ENCODE assay signal across 16 cellular contexts in genomic region chr14:59657769-59658168, GRCh38.
DNase-seq lines count a peak whose midpoint lies in the region; ATAC-seq, FAIRE-seq and TF ChIP-seq lines count a peak whose summit lies in the region.
"Had no signal": no experiment of that assay in that cellular context is flagged by ENCODE, and none has a peak within 500 bp of the region (broad histone marks: within the 10 kb centered on the region; RNA-seq: fewer than 3 reads in every experiment).

No MANE protein-coding gene starts in this region.

- BruUV-seq in HepG2 (replicated peaks; lab: Mats Ljungman, UMichigan) (no TSS peak), PC-3 (replicated peaks; lab: Mats Ljungman, UMichigan) (no TSS peak)

- H3K4me3 ChIP-seq in HepG2 (replicated peaks in 1 of 3; ENCODE audit: insufficient read depth in 1 of 3, low read depth in 2 of 3, low read length in 3 of 3) = peak overlapping the region in 1 of 3 experiments; percentile 10; a peak in 1 of 6 replicates
- H3K4me3 ChIP-seq in right lobe of liver = no peak overlapping the region
- no peak overlapping the region for H3K4me3 ChIP-seq in PC-3 (ENCODE audit: low read length)
- no peak overlapping the region for H3K4me3 ChIP-seq in endodermal cell (ENCODE audit: low read length)
- no peak overlapping the region for H3K4me3 ChIP-seq in thyroid gland (replicated peaks in 1 of 3)
- H3K4me3 ChIP-seq: A549, HAP-1 had no signal

- H2AFZ ChIP-seq in HepG2 (ENCODE audit: low read length) (no peak overlapping the region), PC-3 (ENCODE audit: low read length) (0 out of 2 replicates have a peak overlapping the region, but pooled peaks have one; percentile 14)

- WGBS in HepG2 (ENCODE audit: low lambda C conversion rate) = 0% methylated on average over 1 of the region's 7 CpGs
- no CpG with 5 or more reads among the region's 7 CpGs for WGBS in right lobe of liver (ENCODE audit: insufficient coverage, low coverage, low lambda C conversion rate, missing lambda C conversion rate)
- 83 to 92% methylated on average over 3 to 7 of the region's 7 CpGs for WGBS in endodermal cell (ENCODE audit: insufficient coverage in 1 of 2, insufficient read length in 1 of 2), 2 experiments
- whole genome bisulfite sequencing in thyroid gland, 2 donors = 76 to 80% methylated on average over 1 to 7 of the region's 7 CpGs

- no peaks in the 10 kb centered on the region for H3K4me1 Mint-ChIP-seq in endodermal cell
- H3K4me1 Mint-ChIP-seq in stimulated activated memory B cell treated with anti-CD40 and anti-IgM and Interleukin-4, amounts not matched to agents 10 μg/mL and 1 μg/mL and 100 μg/mL, for 72 hours = no peaks in the 10 kb centered on the region

- TF ChIP-seq CTCF in HepG2 (CRISPR knock-in tag; IDR thresholded peaks at IDR 0.05) = no peak
- TF ChIP-seq CTCF in right lobe of liver (IDR thresholded peaks at IDR 0.05) = no peak
- TF ChIP-seq CTCF in PC-3 (conservative IDR thresholded peaks at IDR 0.05; ENCODE audit: low read depth, low read length) = no peak
- TF ChIP-seq CTCF in endodermal cell (conservative IDR thresholded peaks at IDR 0.05) = no peak
- no peak for TF ChIP-seq CTCF in thyroid gland (IDR thresholded peaks at IDR 0.05)

- no peaks in the 10 kb centered on the region for H3F3A ChIP-seq in PC-3 (ENCODE audit: low read length, unreplicated experiment)

- H3K9ac ChIP-seq in HepG2 (ENCODE audit: insufficient read depth, low read depth, low read length) = no peak overlapping the region
- H3K9ac ChIP-seq in PC-3 (ENCODE audit: low read length) = no peak overlapping the region
- H3K9ac ChIP-seq in endodermal cell (ENCODE audit: extremely low read depth, low read length, poor library complexity, severe bottlenecking) = no peak overlapping the region

- FAIRE-seq in HepG2 (lab: Jason Lieb, UNC) = no peak
- FAIRE-seq: A549, D721Med had no signal

- H3K36me3 Mint-ChIP-seq in endodermal cell (ENCODE audit: low read depth) = no peaks in the 10 kb centered on the region
- H3K36me3 Mint-ChIP-seq in stimulated activated memory B cell treated with anti-CD40 and anti-IgM and Interleukin-4, amounts not matched to agents 10 μg/mL and 1 μg/mL and 100 μg/mL, for 72 hours = no peaks in the 10 kb centered on the region

- H3K27me3 Mint-ChIP-seq in endodermal cell (ENCODE audit: insufficient read depth) = peaks cover under 1% of the 10 kb centered on the region
- H3K27me3 Mint-ChIP-seq in stimulated activated memory B cell treated with anti-CD40 and anti-IgM and Interleukin-4, amounts not matched to agents 10 μg/mL and 1 μg/mL and 100 μg/mL, for 72 hours = no peaks in the 10 kb centered on the region
- H3K27me3 Mint-ChIP-seq: CD4-positive, alpha-beta T cell had no signal

- CTCF ChIA-PET in HepG2 (lab: Yijun Ruan, JAX; ENCODE audit: low intra/inter-chr PET ratio, low total read pairs) = no interaction called here
- CTCF ChIA-PET in PC-3 (lab: Charles Lee) = no interaction called here

- H3K9me3 Mint-ChIP-seq in endodermal cell = peaks cover 24% of the 10 kb centered on the region
- H3K9me3 Mint-ChIP-seq in stimulated activated memory B cell treated with anti-CD40 and anti-IgM and Interleukin-4, amounts not matched to agents 10 μg/mL and 1 μg/mL and 100 μg/mL, for 72 hours = peaks cover 9% of the 10 kb centered on the region

- ATAC-seq in HepG2 (no peak), right lobe of liver (no peak), PC-3 (no peak)
- no peak for ATAC-seq in stimulated activated memory B cell treated with anti-CD40 and anti-IgM and Interleukin-4, amounts not matched to agents 10 μg/mL and 1 μg/mL and 100 μg/mL, for 72 hours
- ATAC-seq: A549 had no signal

- no peak overlapping the region for H3K27ac Mint-ChIP-seq in endodermal cell
- no peak overlapping the region for H3K27ac Mint-ChIP-seq in stimulated activated memory B cell treated with anti-CD40 and anti-IgM and Interleukin-4, amounts not matched to agents 10 μg/mL and 1 μg/mL and 100 μg/mL, for 72 hours
- H3K27ac Mint-ChIP-seq: CD4-positive, alpha-beta T cell had no signal

- TF ChIP-seq POLR2A in HepG2 (IDR thresholded peaks at IDR 0.05; ENCODE audit: insufficient read depth in 1 of 2, low read depth in 2 of 2, low read length in 2 of 2) (no peak), right lobe of liver (IDR thresholded peaks at IDR 0.05) (no peak), thyroid gland (IDR thresholded peaks at IDR 0.05) (no peak)

- H3K27ac ChIP-seq in HepG2 (ENCODE audit: extremely low read length, insufficient read depth, low read length) = no peak overlapping the region
- H3K27ac ChIP-seq in right lobe of liver = no peak overlapping the region
- H3K27ac ChIP-seq in PC-3 (ENCODE audit: low read length) = no peak overlapping the region
- no peak overlapping the region for H3K27ac ChIP-seq in endodermal cell (ENCODE audit: low read depth, low read length)
- no peak overlapping the region for H3K27ac ChIP-seq in thyroid gland
- H3K27ac ChIP-seq: 22Rv1, A549, C4-2B had no signal

- peak overlapping the region; percentile 49; the same call in 1 of the 2 replicates for H3K4me2 ChIP-seq in HepG2 (ENCODE audit: low read depth, low read length)
- H3K4me2 ChIP-seq in PC-3 (ENCODE audit: low read length) = no peak overlapping the region
- H3K4me2 ChIP-seq: A549 had no signal

- TF ChIP-seq RAD21 in HepG2 (CRISPR knock-in tag; IDR thresholded peaks at IDR 0.05) = no peak

- H4K20me1 ChIP-seq in HepG2 (ENCODE audit: insufficient read depth, low read length) (no peaks in the 10 kb centered on the region), PC-3 (ENCODE audit: low read length) (no peaks in the 10 kb centered on the region)

- no peak for TF ChIP-seq EP300 in HepG2 (IDR thresholded peaks at IDR 0.05; ENCODE audit: low read depth in 2 of 2, low read length in 2 of 2)
- no peak for TF ChIP-seq EP300 in HepG2 (CRISPR knock-in tag; IDR thresholded peaks at IDR 0.05; ENCODE audit: borderline replicate concordance)

- H3K9me3 ChIP-seq in HepG2 (ENCODE audit: low read length) = 0 out of 2 replicates have a peak, but pooled peaks cover 5% of the 10 kb centered on the region
- no peaks in the 10 kb centered on the region for H3K9me3 ChIP-seq in right lobe of liver
- peaks cover 5% of the 10 kb centered on the region for H3K9me3 ChIP-seq in PC-3 (ENCODE audit: low read length)
- H3K9me3 ChIP-seq in endodermal cell (ENCODE audit: control insufficient read depth, low read length) = no peaks in the 10 kb centered on the region
- H3K9me3 ChIP-seq in thyroid gland = no peaks in the 10 kb centered on the region
- H3K9me3 ChIP-seq: A549, HAP-1 had no signal

- H3K9me2 ChIP-seq in PC-3 (replicated peaks; ENCODE audit: low read length) = no peaks in the 10 kb centered on the region

- no peaks in the 10 kb centered on the region for H3K4me1 ChIP-seq in HepG2 (ENCODE audit: insufficient read depth, low read length)
- no peaks in the 10 kb centered on the region for H3K4me1 ChIP-seq in right lobe of liver
- no peaks in the 10 kb centered on the region for H3K4me1 ChIP-seq in PC-3 (ENCODE audit: insufficient read depth, low read length)
- H3K4me1 ChIP-seq in endodermal cell (ENCODE audit: control insufficient read depth, insufficient read depth, low read length) = no peaks in the 10 kb centered on the region
- H3K4me1 ChIP-seq in thyroid gland = no peaks in the 10 kb centered on the region
- H3K4me1 ChIP-seq: A549, Caco-2, HAP-1 had no signal

- no peaks in the 10 kb centered on the region for H3K27me3 ChIP-seq in HepG2 (ENCODE audit: control insufficient read depth in 1 of 2, insufficient read depth in 2 of 2, low read length in 2 of 2)
- no peaks in the 10 kb centered on the region for H3K27me3 ChIP-seq in right lobe of liver
- H3K27me3 ChIP-seq in PC-3 (ENCODE audit: low read length) = peaks cover 23% of the 10 kb centered on the region; the same call in 1 of the 2 replicates
- no peaks in the 10 kb centered on the region for H3K27me3 ChIP-seq in endodermal cell (ENCODE audit: control insufficient read depth, insufficient read depth, low read length, poor library complexity, severe bottlenecking)
- H3K27me3 ChIP-seq in thyroid gland = no peaks in the 10 kb centered on the region

- in situ Hi-C loops in HepG2 (cut with HindIII; ENCODE audit: extremely low pct_ligation_motif_present, low pct_unique_long_range_greater_than_20kb) = no loop called here

- H3K4me3 Mint-ChIP-seq in endodermal cell = no peak overlapping the region
- no peak overlapping the region for H3K4me3 Mint-ChIP-seq in stimulated activated memory B cell treated with anti-CD40 and anti-IgM and Interleukin-4, amounts not matched to agents 10 μg/mL and 1 μg/mL and 100 μg/mL, for 72 hours
- H3K4me3 Mint-ChIP-seq: CD4-positive, alpha-beta T cell had no signal

- intact Hi-C loops in HepG2 (cut with micrococcal nuclease; ENCODE audit: unreplicated experiment) = no loop called here
- intact Hi-C loops in right lobe of liver (cut with DNase I) = no loop called here
- intact Hi-C loops in PC-3 (cut with micrococcal nuclease) = no loop called here
- intact Hi-C loops in thyroid gland (cut with DNase I) = no loop called here

- H3K36me3 ChIP-seq in HepG2 (replicated peaks in 1 of 2; ENCODE audit: control insufficient read depth in 1 of 2, insufficient read depth in 2 of 2, low read length in 2 of 2) (no peaks in the 10 kb centered on the region), right lobe of liver (no peaks in the 10 kb centered on the region), PC-3 (ENCODE audit: low read depth, low read length) (no peaks in the 10 kb centered on the region), endodermal cell (ENCODE audit: control insufficient read depth, insufficient read depth, low read length) (no peaks in the 10 kb centered on the region), thyroid gland (no peaks in the 10 kb centered on the region)
- H3K36me3 ChIP-seq: HAP-1 had no signal

- H3K79me2 ChIP-seq in HepG2 (ENCODE audit: insufficient read depth, low read length) (no peaks in the 10 kb centered on the region), PC-3 (ENCODE audit: low read length) (no peaks in the 10 kb centered on the region)

- DNase-seq in HepG2 (ENCODE audit: low spot score) (no peak), right lobe of liver (no peak), PC-3 (no peak), endodermal cell (peak; percentile 48), thyroid gland (no peak)
- DNase-seq in NK-92 treated with Interleukin-12 subunit alpha and Interleukin-12 subunit beta, amount 100 ng/mL, for 24 hours (lab: John Stamatoyannopoulos, UW) = no peak
- DNase-seq: AML-193; Caco-2; CD4-positive, alpha-beta T cell; GDM1 had no signal

- POLR2A ChIA-PET in HepG2 (lab: Yijun Ruan, JAX) (no interaction called here), PC-3 (lab: Charles Lee; ENCODE audit: unreplicated experiment) (no interaction called here)
